In genomic region chr6:22015944-22016343, GRCh38 we compare ENCODE assay signal across 24 cellular contexts.
A peak's percentile ranks its signal among the peaks of the same experiment; 100 is the strongest.
DNase-seq lines count a peak whose midpoint lies in the region; ATAC-seq, FAIRE-seq and TF ChIP-seq lines count a peak whose summit lies in the region.
"Had no signal": no experiment of that assay in that cellular context is flagged by ENCODE, and none has a peak within 500 bp of the region (broad histone marks: within the 10 kb centered on the region; RNA-seq: fewer than 3 reads in every experiment).

No MANE protein-coding gene starts in this region.

- H3K27me3 Mint-ChIP-seq in nephron progenitor cell (ENCODE audit: low read depth, poor library complexity): no peaks in the 10 kb centered on the region
- H3K27me3 Mint-ChIP-seq: B cell; CD4-positive, alpha-beta T cell had no signal

- H3K27ac Mint-ChIP-seq in nephron progenitor cell: peak overlapping the region; percentile 50
- H3K27ac Mint-ChIP-seq: B cell; CD4-positive, alpha-beta T cell; CD8-positive, alpha-beta T cell had no signal

- H4K91ac ChIP-seq in IMR-90 (ENCODE audit: insufficient read depth, low read depth, low read length): peak overlapping the region; percentile 4; the same call in 1 of the 2 replicates

- H3K79me2 ChIP-seq in K562 (ENCODE audit: control insufficient read depth, insufficient read depth, low read length): no peaks in the 10 kb centered on the region

- H3K36me3 ChIP-seq in IMR-90 (ENCODE audit: control insufficient read depth, insufficient read depth, low read length) (no peaks in the 10 kb centered on the region), K562 (ENCODE audit: control insufficient read depth, insufficient read depth, low read length) (no peaks in the 10 kb centered on the region)

- no peak overlapping the region for H2AK9ac ChIP-seq in IMR-90 (replicated peaks; ENCODE audit: low read depth, low read length, poor library complexity)

- peak; percentile 15 for FAIRE-seq in K562 (lab: Jason Lieb, UNC)
- FAIRE-seq: A549, GM12878, GM12892, GM18507 had no signal

- H2AK5ac ChIP-seq in IMR-90 (ENCODE audit: low read depth, low read length): peak overlapping the region; percentile 79

- no peaks in the 10 kb centered on the region for H3K79me1 ChIP-seq in IMR-90 (ENCODE audit: low read depth in 1 of 2, low read length in 2 of 2)

- no peak overlapping the region; a peak in 1 of 4 replicates for H4K8ac ChIP-seq in IMR-90 (ENCODE audit: low read depth in 2 of 2, low read length in 2 of 2)

- TF ChIP-seq EP300 in K562 (IDR thresholded peaks at IDR 0.05; ENCODE audit: low read length): no peak

- TF ChIP-seq CTCF in IMR-90 (conservative IDR thresholded peaks at IDR 0.05; ENCODE audit: low read depth, low read length): no peak
- no peak for TF ChIP-seq CTCF in K562 (IDR thresholded peaks at IDR 0.05 in 2 of 3, conservative IDR thresholded peaks at IDR 0.05 in 1 of 3; ENCODE audit: insufficient read depth in 2 of 3, low read depth in 1 of 3, low read length in 3 of 3)
- TF ChIP-seq CTCF in nephron progenitor cell (IDR thresholded peaks at IDR 0.05): no peak

- CTCF ChIA-PET in IMR-90 (lab: Yijun Ruan, JAX): no interaction called here
- CTCF ChIA-PET in K562 (lab: Yijun Ruan, JAX; ENCODE audit: low intra/inter-chr PET ratio): no interaction called here

- H3K4ac ChIP-seq in IMR-90 (ENCODE audit: low read depth, low read length): peak overlapping the region; percentile 18; the same call in 1 of the 2 replicates

- no peaks in the 10 kb centered on the region for H3K9me3 ChIP-seq in IMR-90 (ENCODE audit: control insufficient read depth, insufficient read depth, low read length)
- no peaks in the 10 kb centered on the region for H3K9me3 ChIP-seq in K562 (replicated peaks; ENCODE audit: control insufficient read depth, insufficient read depth, low read depth, low read length)
- H3K9me3 ChIP-seq: A549 had no signal

- H4K5ac ChIP-seq in IMR-90 (ENCODE audit: low read depth, low read length): peak overlapping the region; percentile 4

- peaks cover 6% of the 10 kb centered on the region for H3K9me3 Mint-ChIP-seq in nephron progenitor cell
- H3K9me3 Mint-ChIP-seq: CD4-positive, alpha-beta T cell; CD8-positive, alpha-beta T cell had no signal

- H2AFZ ChIP-seq in IMR-90 (replicated peaks; ENCODE audit: low read length, poor library complexity) (no peak overlapping the region), K562 (ENCODE audit: low read depth, low read length) (peak overlapping the region; percentile 75)

- no peak overlapping the region for H3K4me3 ChIP-seq in IMR-90 (ENCODE audit: insufficient read depth, low read depth, low read length)
- H3K4me3 ChIP-seq in K562: no peak overlapping the region
- H3K4me3 ChIP-seq: A549; BLaER1 treated with 17β-estradiol and CSF1 and Interleukin-3, amounts not matched to agents 10 nM and 100 nM; GM12878 had no signal

- peaks cover 56% of the 10 kb centered on the region for H3K36me3 Mint-ChIP-seq in nephron progenitor cell (ENCODE audit: low read depth)
- H3K36me3 Mint-ChIP-seq: CD8-positive, alpha-beta T cell had no signal

- H3K56ac ChIP-seq in IMR-90 (ENCODE audit: extremely low read depth, insufficient read depth, low read length): no peak overlapping the region

- WGBS in IMR-90 (ENCODE audit: extremely low coverage in 2 of 2, insufficient read length in 1 of 2), 2 experiments: no CpG with 5 or more reads among the region's 5 CpGs
- WGBS in K562 (ENCODE audit: insufficient coverage, low coverage, missing lambda C conversion rate): 21% methylated on average over 5 of the region's 5 CpGs

- H3K23ac ChIP-seq in IMR-90 (ENCODE audit: low read depth, low read length): no peak overlapping the region

- in situ Hi-C loops in IMR-90 (cut with MboI; ENCODE audit: low sequenced_read_pairs): no loop called here
- in situ Hi-C loops in K562 (cut with MboI): no loop called here

- intact Hi-C loops in IMR-90 (cut with micrococcal nuclease) (no loop called here), K562 (cut with micrococcal nuclease) (no loop called here)

- peak overlapping the region; percentile 19; the same call in 1 of the 2 replicates for H3K14ac ChIP-seq in IMR-90 (replicated peaks; ENCODE audit: low read depth, low read length)

- H3K4me1 ChIP-seq in IMR-90 (ENCODE audit: control insufficient read depth, insufficient read depth, low read length): peaks cover 8% of the 10 kb centered on the region; the same call in 1 of the 2 replicates
- H3K4me1 ChIP-seq in K562 (replicated peaks in 1 of 2; ENCODE audit: control insufficient read depth in 2 of 2, insufficient read depth in 2 of 2, low read length in 2 of 2): peaks cover 0 to 3% of the 10 kb centered on the region in 2 experiments; a peak in 2 of 5 replicates

- H3K27ac ChIP-seq in IMR-90 (ENCODE audit: insufficient read depth, low read length) (no peak overlapping the region), K562 (ENCODE audit: extremely low read depth, low read depth, low read length) (no peak overlapping the region)
- H3K27ac ChIP-seq: 22Rv1; BLaER1 treated with 17β-estradiol and CSF1 and Interleukin-3, amounts not matched to agents 10 nM and 100 nM; C4-2B had no signal

- H2BK120ac ChIP-seq in IMR-90 (ENCODE audit: low read depth, low read length): peak overlapping the region; percentile 39

- H3K9ac ChIP-seq in IMR-90 (ENCODE audit: low read depth, low read length) (no peak overlapping the region), K562 (ENCODE audit: insufficient read depth in 1 of 2, low read depth in 2 of 2, low read length in 2 of 2) (no peak overlapping the region)
- H3K9ac ChIP-seq: BLaER1 treated with 17β-estradiol and CSF1 and Interleukin-3, amounts not matched to agents 10 nM and 100 nM had no signal

- TF ChIP-seq RAD21 in IMR-90 (IDR thresholded peaks at IDR 0.05; ENCODE audit: low read length) (no peak), K562 (CRISPR knock-in tag; conservative IDR thresholded peaks at IDR 0.05 in 1 of 2, IDR thresholded peaks at IDR 0.05 in 1 of 2) (no peak)

- no peaks in the 10 kb centered on the region for H3K4me1 Mint-ChIP-seq in nephron progenitor cell
- H3K4me1 Mint-ChIP-seq: B cell had no signal

- H3K27me3 ChIP-seq in IMR-90 (ENCODE audit: control insufficient read depth, insufficient read depth, low read length) (no peaks in the 10 kb centered on the region), K562 (ENCODE audit: control insufficient read depth in 2 of 2, insufficient read depth in 2 of 2, low read length in 2 of 2) (no peaks in the 10 kb centered on the region)
- H3K27me3 ChIP-seq: BLaER1 treated with 17β-estradiol and CSF1 and Interleukin-3, amounts not matched to agents 10 nM and 100 nM had no signal

- no peak overlapping the region for H3K4me3 Mint-ChIP-seq in nephron progenitor cell
- H3K4me3 Mint-ChIP-seq: B cell; CD4-positive, alpha-beta T cell; CD8-positive, alpha-beta T cell had no signal

- H2BK15ac ChIP-seq in IMR-90 (ENCODE audit: low read depth, low read length): 0 out of 3 replicates have a peak overlapping the region, but pooled peaks have one; percentile 8

- peak overlapping the region; percentile 78 for H3K18ac ChIP-seq in IMR-90 (ENCODE audit: low read depth, low read length)

- BruUV-seq in IMR-90 (replicated peaks; lab: Mats Ljungman, UMichigan) (no TSS peak), K562 (replicated peaks; lab: Mats Ljungman, UMichigan) (no TSS peak)

- H4K20me1 ChIP-seq in IMR-90 (ENCODE audit: insufficient read depth, low read length): no peaks in the 10 kb centered on the region
- H4K20me1 ChIP-seq in K562 (replicated peaks; ENCODE audit: control insufficient read depth, insufficient read depth, low read length): no peaks in the 10 kb centered on the region
- H4K20me1 ChIP-seq: BLaER1 treated with 17β-estradiol and CSF1 and Interleukin-3, amounts not matched to agents 10 nM and 100 nM had no signal

- H3K9me1 ChIP-seq in IMR-90 (ENCODE audit: insufficient read depth, low read length) (no peaks in the 10 kb centered on the region; the same call in 1 of the 2 replicates), K562 (ENCODE audit: control insufficient read depth, insufficient read depth, low read length) (no peaks in the 10 kb centered on the region)

- no peak overlapping the region; the same call in 1 of the 2 replicates for H2BK20ac ChIP-seq in IMR-90 (ENCODE audit: low read depth, low read length)

- dilution Hi-C loops in IMR-90 (cut with HindIII; ENCODE audit: low sequenced_read_pairs, unreplicated experiment): no loop called here

- no peak overlapping the region for H2BK5ac ChIP-seq in IMR-90 (ENCODE audit: low read depth, low read length, poor library complexity, severe bottlenecking)

- H3K4me2 ChIP-seq in IMR-90 (ENCODE audit: low read depth, low read length) (no peak overlapping the region), K562 (ENCODE audit: insufficient read depth, low read length) (no peak overlapping the region)
- H3K4me2 ChIP-seq: A549; BLaER1 treated with 17β-estradiol and CSF1 and Interleukin-3, amounts not matched to agents 10 nM and 100 nM had no signal

- DNase-seq in IMR-90: no peak
- peak in 1 of 4 experiments; percentile 46 for DNase-seq in K562 (ENCODE audit: extremely low read depth in 1 of 4, low spot score in 3 of 4)
- DNase-seq in nephron progenitor cell: no peak
- no peak for DNase-seq in NK-92 treated with Interleukin-12 subunit alpha and Interleukin-12 subunit beta, amount 100 ng/mL, for 24 hours (lab: John Stamatoyannopoulos, UW)
- no peak for DNase-seq in activated CD4-positive, alpha-beta T cell treated with anti-CD3 and anti-CD28 coated beads, Interleukin-2, amount 50 U/mL, for 1 hour
- no peak for DNase-seq in NCI-H1417 (lab: John Stamatoyannopoulos, UW)
- DNase-seq: AML-193; CD4-positive, alpha-beta T cell; CD8-positive, alpha-beta T cell; COR-L47; DMS 273 treated with DMSO at 0.1 percent for 48 hours; DMS153; DMS79; DND-41; EL; GDM1 had no signal

- POLR2A ChIA-PET in IMR-90 (lab: Charles Lee; ENCODE audit: unreplicated experiment) (no interaction called here), K562 (lab: Yijun Ruan, JAX) (interaction anchor here (1.1 to 2.3 kb wide), 2 partner anchors 10 to 13 kb away, joined by 3 to 12 read pairs; no protein-coding TSS in a partner anchor)

- no peak for ATAC-seq in IMR-90 (ENCODE audit: low read depth)
- peak; percentile 58 for ATAC-seq in K562
- ATAC-seq: A549; CD8-positive, alpha-beta T cell; GM12878 had no signal

- TF ChIP-seq POLR2A in IMR-90 (IDR thresholded peaks at IDR 0.05; ENCODE audit: low read depth, low read length): no peak
- no peak for TF ChIP-seq POLR2A in K562 (conservative IDR thresholded peaks at IDR 0.05)

TF ChIP-seq in IMR-90, 13 proteins besides CTCF, POLR2A, EP300 and RAD21 (continues in another document):
- no peak for TF ChIP-seq MAZ (IDR thresholded peaks at IDR 0.05; ENCODE audit: borderline replicate concordance, low read depth, low read length)
- no peak for TF ChIP-seq MAFK (IDR thresholded peaks at IDR 0.05; ENCODE audit: low read depth, low read length)
- TF ChIP-seq CHD1 (IDR thresholded peaks at IDR 0.05; ENCODE audit: low read depth, low read length): no peak

TF ChIP-seq in K562, 482 proteins besides CTCF, POLR2A, EP300 and RAD21 (continues in another document):
- TF ChIP-seq YBX1 (IDR thresholded peaks at IDR 0.05) (no peak), EGR1 (conservative IDR thresholded peaks at IDR 0.05) (no peak)
